Comparison of ENCODE assay signal across 15 cellular contexts in the genomic region with DNA sequence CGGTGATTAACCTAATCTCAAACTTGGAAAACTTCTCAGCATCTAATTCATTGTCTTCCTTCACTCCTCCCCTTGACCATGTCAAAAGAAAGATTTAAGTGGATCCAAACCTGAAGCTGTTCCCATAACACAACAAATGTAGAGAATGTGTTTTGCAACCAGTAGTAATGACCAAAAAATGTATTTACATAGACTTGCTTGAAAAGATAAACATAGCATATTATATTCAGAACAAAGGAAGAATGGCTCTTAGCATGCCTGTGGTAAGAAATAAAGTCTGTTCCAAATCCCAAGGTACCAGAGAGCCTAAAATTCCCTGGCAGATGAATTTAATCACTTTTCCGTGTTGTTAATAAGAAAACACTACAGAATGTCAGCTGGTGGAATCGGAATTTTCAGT. TPM values are rescaled to one million over a fixed set of nuclear protein-coding genes. Genes with fewer than 3 reads are reported as not detected.
DNase-seq lines count a peak whose midpoint lies in the region; ATAC-seq and TF ChIP-seq lines count a peak whose summit lies in the region.
"Had no signal": no experiment of that assay in that cellular context is flagged by ENCODE, and none has a peak within 500 bp of the region (broad histone marks: within the 10 kb centered on the region; RNA-seq: fewer than 3 reads in every experiment).

No MANE protein-coding gene starts in this region.

- H3K4me1 ChIP-seq in esophagus squamous epithelium = peaks cover 4 to 51% (median 30%) of the 10 kb centered on the region in 3 donors
- peaks cover 14% of the 10 kb centered on the region for H3K4me1 ChIP-seq in osteoblast (ENCODE audit: insufficient read depth, low read length)
- peaks cover 0 to 25% of the 10 kb centered on the region in 2 donors for H3K4me1 ChIP-seq in gastrocnemius medialis
- no peaks in the 10 kb centered on the region for H3K4me1 ChIP-seq in naive thymus-derived CD4-positive, alpha-beta T cell (ENCODE audit: control insufficient read depth in 2 of 2, insufficient read depth in 2 of 2, low read length in 2 of 2)

- no peak overlapping the region for H3K4me3 Mint-ChIP-seq in WTC11
- H3K4me3 Mint-ChIP-seq in naive thymus-derived CD4-positive, alpha-beta T cell = no peak overlapping the region
- H3K4me3 Mint-ChIP-seq: CD14-positive monocyte had no signal

- DNase-seq in EH (ENCODE audit: low read depth) (peak; percentile 91), WTC11 (ENCODE audit: low spot score) (no peak), esophagus squamous epithelium (lab: John Stamatoyannopoulos, UW) (no peak), osteoblast (ENCODE audit: insufficient read length, low spot score, missing footprints) (peak; percentile 10), gastrocnemius medialis (no peak), SKM-1 treated with dmso at 0.1 percent for 144 hours (lab: John Stamatoyannopoulos, UW; ENCODE audit: unreplicated experiment) (no peak)
- DNase-seq in naive thymus-derived CD4-positive, alpha-beta T cell = no peak
- DNase-seq: activated naive CD4-positive, alpha-beta T cell; cerebellar nuclear complex; posterior cingulate gyrus; stimulated activated CD8-positive, alpha-beta memory T cell treated with anti-CD3 and anti-CD28 coated beads, Interleukin-4, amount 100 ng/mL, for 48 hours; WERI-Rb-1 had no signal

- no peaks in the 10 kb centered on the region for H4K20me1 ChIP-seq in osteoblast (ENCODE audit: insufficient read depth, low read length)

- intact Hi-C loops in esophagus squamous epithelium (cut with DNase I) = no loop called here
- intact Hi-C loops in gastrocnemius medialis (cut with DNase I; ENCODE audit: low total_unique reads) = no loop called here
- intact Hi-C loops in naive thymus-derived CD4-positive, alpha-beta T cell (cut with micrococcal nuclease) = no loop called here

- TF ChIP-seq POLR2A in esophagus squamous epithelium (IDR thresholded peaks at IDR 0.05) = no peak
- no peak for TF ChIP-seq POLR2A in gastrocnemius medialis (IDR thresholded peaks at IDR 0.05)

- no peak overlapping the region for H3K4me3 ChIP-seq in esophagus squamous epithelium
- no peak overlapping the region for H3K4me3 ChIP-seq in osteoblast (ENCODE audit: insufficient read depth, low read length)
- no peak overlapping the region for H3K4me3 ChIP-seq in gastrocnemius medialis
- no peak overlapping the region for H3K4me3 ChIP-seq in naive thymus-derived CD4-positive, alpha-beta T cell (ENCODE audit: low read length)

- CTCF ChIA-PET in WTC11 (lab: Charles Lee) = no interaction called here
- CTCF ChIA-PET in naive thymus-derived CD4-positive, alpha-beta T cell (lab: Charles Lee) = no interaction called here

- ATAC-seq in WTC11 (no peak), gastrocnemius medialis (no peak), GM21515 (IDR thresholded peaks at IDR 0.05; ENCODE audit: unreplicated experiment) (no peak)
- no peak for ATAC-seq in naive thymus-derived CD4-positive, alpha-beta T cell

- in situ Hi-C loops in gastrocnemius medialis (cut with MboI; ENCODE audit: low sequenced_read_pairs in 4 of 4) = no loop called here

- peak overlapping the region; percentile 10; the same call in 1 of the 2 replicates for H3K27ac Mint-ChIP-seq in WTC11
- H3K27ac Mint-ChIP-seq in naive thymus-derived CD4-positive, alpha-beta T cell = no peak overlapping the region
- H3K27ac Mint-ChIP-seq: CD14-positive monocyte had no signal

- H3K27ac ChIP-seq in esophagus squamous epithelium (peak overlapping the region; percentile 80 to 89 (median 84)), osteoblast (ENCODE audit: low read depth, low read length) (peak overlapping the region; percentile 7), gastrocnemius medialis (peak overlapping the region in 1 of 4 donors; percentile 8)
- H3K27ac ChIP-seq in naive thymus-derived CD4-positive, alpha-beta T cell (ENCODE audit: low read depth, low read length) = no peak overlapping the region
- H3K27ac ChIP-seq: WERI-Rb-1 had no signal

- no peaks in the 10 kb centered on the region for H3K27me3 ChIP-seq in esophagus squamous epithelium
- H3K27me3 ChIP-seq in osteoblast (ENCODE audit: insufficient read depth, low read length) = no peaks in the 10 kb centered on the region
- no peaks in the 10 kb centered on the region for H3K27me3 ChIP-seq in gastrocnemius medialis
- H3K27me3 ChIP-seq in naive thymus-derived CD4-positive, alpha-beta T cell (ENCODE audit: control insufficient read depth in 2 of 2, insufficient read depth in 2 of 2, low read length in 2 of 2) = no peaks in the 10 kb centered on the region

- H3K36me3 ChIP-seq in esophagus squamous epithelium (no peaks in the 10 kb centered on the region), osteoblast (ENCODE audit: insufficient read depth, low read length) (no peaks in the 10 kb centered on the region), gastrocnemius medialis (peaks cover 0 to 3% of the 10 kb centered on the region in 2 donors)
- no peaks in the 10 kb centered on the region for H3K36me3 ChIP-seq in naive thymus-derived CD4-positive, alpha-beta T cell (ENCODE audit: control insufficient read depth in 2 of 3, insufficient read depth in 3 of 3, low read length in 3 of 3)
- H3K36me3 ChIP-seq: WERI-Rb-1 had no signal

- 24 to 26% methylated on average over 3 of the region's 3 CpGs for WGBS in esophagus squamous epithelium, 2 donors

- no peaks in the 10 kb centered on the region for H3K79me2 ChIP-seq in osteoblast (ENCODE audit: insufficient read depth, low read length)

- peaks cover 14% of the 10 kb centered on the region for H3K9me3 Mint-ChIP-seq in WTC11
- peaks cover 0 to 19% (median 8%) of the 10 kb centered on the region in 11 donors for H3K9me3 Mint-ChIP-seq in naive thymus-derived CD4-positive, alpha-beta T cell

- no peaks in the 10 kb centered on the region for H3K36me3 Mint-ChIP-seq in WTC11
- peaks cover 0 to 9% (median 0%) of the 10 kb centered on the region in 5 donors for H3K36me3 Mint-ChIP-seq in naive thymus-derived CD4-positive, alpha-beta T cell
- H3K36me3 Mint-ChIP-seq: CD14-positive monocyte had no signal

- no peak for TF ChIP-seq CTCF in WTC11 (IDR thresholded peaks at IDR 0.05)
- TF ChIP-seq CTCF in esophagus squamous epithelium (IDR thresholded peaks at IDR 0.05) = no peak
- TF ChIP-seq CTCF in osteoblast (IDR thresholded peaks at IDR 0.05; ENCODE audit: extremely low read depth, low read depth, low read length) = no peak
- no peak for TF ChIP-seq CTCF in gastrocnemius medialis (IDR thresholded peaks at IDR 0.05 in 4 of 5, conservative IDR thresholded peaks at IDR 0.05 in 1 of 5)

- no peaks in the 10 kb centered on the region; the same call in none of the 2 replicates for H3K4me1 Mint-ChIP-seq in WTC11
- no peaks in the 10 kb centered on the region for H3K4me1 Mint-ChIP-seq in naive thymus-derived CD4-positive, alpha-beta T cell
- H3K4me1 Mint-ChIP-seq: CD14-positive monocyte had no signal

- H3K4me2 ChIP-seq in osteoblast (ENCODE audit: insufficient read depth, low read length) = peak overlapping the region; percentile 29

- no peaks in the 10 kb centered on the region for H3K9me3 ChIP-seq in esophagus squamous epithelium
- H3K9me3 ChIP-seq in osteoblast (ENCODE audit: low read depth, low read length) = peaks cover 3% of the 10 kb centered on the region
- no peaks in the 10 kb centered on the region for H3K9me3 ChIP-seq in gastrocnemius medialis
- H3K9me3 ChIP-seq in naive thymus-derived CD4-positive, alpha-beta T cell (ENCODE audit: control insufficient read depth in 2 of 3, low read length in 3 of 3) = no peaks in the 10 kb centered on the region

- no peak overlapping the region for H2AFZ ChIP-seq in osteoblast (ENCODE audit: low read length)

- H3K27me3 Mint-ChIP-seq in WTC11 (ENCODE audit: low read depth) = no peaks in the 10 kb centered on the region
- H3K27me3 Mint-ChIP-seq in naive thymus-derived CD4-positive, alpha-beta T cell = peaks cover 0 to 34% (median 22%) of the 10 kb centered on the region in 5 donors

- POLR2A ChIA-PET in WTC11 (lab: Charles Lee) = no interaction called here
- POLR2A ChIA-PET in naive thymus-derived CD4-positive, alpha-beta T cell (lab: Charles Lee) = no interaction called here

TF ChIP-seq in WTC11, 78 proteins besides CTCF, POLR2A, EP300 and RAD21 (continues in another document):
- TF ChIP-seq NFE2L1 (CRISPR knock-in tag; IDR thresholded peaks at IDR 0.05) = no peak
- TF ChIP-seq ZNF138 (CRISPR knock-in tag; conservative IDR thresholded peaks at IDR 0.05) = no peak
- TF ChIP-seq TEAD1 (CRISPR knock-in tag; IDR thresholded peaks at IDR 0.05) = no peak
- no peak for TF ChIP-seq NFATC4 (CRISPR knock-in tag; IDR thresholded peaks at IDR 0.05)
- TF ChIP-seq FOXJ3 (CRISPR knock-in tag; IDR thresholded peaks at IDR 0.05; ENCODE audit: borderline replicate concordance) = no peak
- TF ChIP-seq, protein P1, sequence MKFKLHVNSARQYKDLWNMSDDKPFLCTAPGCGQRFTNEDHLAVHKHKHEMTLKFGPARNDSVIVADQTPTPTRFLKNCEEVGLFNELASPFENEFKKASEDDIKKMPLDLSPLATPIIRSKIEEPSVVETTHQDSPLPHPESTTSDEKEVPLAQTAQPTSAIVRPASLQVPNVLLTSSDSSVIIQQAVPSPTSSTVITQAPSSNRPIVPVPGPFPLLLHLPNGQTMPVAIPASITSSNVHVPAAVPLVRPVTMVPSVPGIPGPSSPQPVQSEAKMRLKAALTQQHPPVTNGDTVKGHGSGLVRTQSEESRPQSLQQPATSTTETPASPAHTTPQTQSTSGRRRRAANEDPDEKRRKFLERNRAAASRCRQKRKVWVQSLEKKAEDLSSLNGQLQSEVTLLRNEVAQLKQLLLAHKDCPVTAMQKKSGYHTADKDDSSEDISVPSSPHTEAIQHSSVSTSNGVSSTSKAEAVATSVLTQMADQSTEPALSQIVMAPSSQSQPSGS (CRISPR knock-in tag; IDR thresholded peaks at IDR 0.05; ENCODE audit: borderline replicate concordance, low read depth) = no peak
- TF ChIP-seq TEAD4 (CRISPR knock-in tag; IDR thresholded peaks at IDR 0.05) = no peak
- TF ChIP-seq FOXK1 (CRISPR knock-in tag; IDR thresholded peaks at IDR 0.05) = no peak
- TF ChIP-seq ZNF219 (CRISPR knock-in tag; IDR thresholded peaks at IDR 0.05; ENCODE audit: borderline replicate concordance) = no peak

RNA-seq across cellular contexts. Expression of a gene that starts 36.8 kb away (rescaled TPM):
- total RNA-seq in WTC11 (2021) = 0.14 TPM in 1 of 3 replicates, not detected in the others
- 1 to 10 TPM in 3 of 4 donors, under 1 TPM in 1; 0.45 to 8.6 (median 2.6) TPM for total RNA-seq in esophagus squamous epithelium
- total RNA-seq in osteoblast = 44.5 and 63.9 TPM in 2 replicates
- 1 to 10 TPM; 2.1 to 3.3 (median 2.6) TPM for total RNA-seq in gastrocnemius medialis
- total RNA-seq in naive thymus-derived CD4-positive, alpha-beta T cell = not detected
- polyA plus RNA-seq in naive thymus-derived CD4-positive, alpha-beta T cell = not detected
- total RNA-seq: epithelial cell of proximal tubule had no signal
- polyA plus RNA-seq: CD14-positive monocyte had no signal

RNA-seq across cellular contexts. Expression of a gene that starts 57.6 kb away (rescaled TPM):
- total RNA-seq in WTC11 (2021) (0.16 to 0.23 TPM in 2 of 3 replicates, not detected in the other), esophagus squamous epithelium (100 to 1,000 TPM in 1 of 4 donors, 10 to 100 TPM in 3; 53.4 to 146 (median 68.8) TPM), osteoblast (2.7 and 2.9 TPM in 2 replicates), gastrocnemius medialis (10 to 100 TPM; 13.2 to 25.1 (median 22.5) TPM)
- total RNA-seq in naive thymus-derived CD4-positive, alpha-beta T cell = not detected
- not detected for polyA plus RNA-seq in naive thymus-derived CD4-positive, alpha-beta T cell
- total RNA-seq: epithelial cell of proximal tubule had no signal
- polyA plus RNA-seq: CD14-positive monocyte had no signal

Comparison
In these comparisons a context has a peak if more than half of its experiments do, and no peak if none do; other contexts are left out.
1. DNase-seq: peak in EH (single experiment) and osteoblast (single experiment); none in WTC11 (single experiment), esophagus squamous epithelium (single experiment), gastrocnemius medialis (0 of 2), naive thymus-derived CD4-positive, alpha-beta T cell (0 of 9) and SKM-1 treated with dmso at 0.1 percent for 144 hours (single experiment).